Comparison of ENCODE assay signal across 7 cellular contexts in the genomic region with DNA sequence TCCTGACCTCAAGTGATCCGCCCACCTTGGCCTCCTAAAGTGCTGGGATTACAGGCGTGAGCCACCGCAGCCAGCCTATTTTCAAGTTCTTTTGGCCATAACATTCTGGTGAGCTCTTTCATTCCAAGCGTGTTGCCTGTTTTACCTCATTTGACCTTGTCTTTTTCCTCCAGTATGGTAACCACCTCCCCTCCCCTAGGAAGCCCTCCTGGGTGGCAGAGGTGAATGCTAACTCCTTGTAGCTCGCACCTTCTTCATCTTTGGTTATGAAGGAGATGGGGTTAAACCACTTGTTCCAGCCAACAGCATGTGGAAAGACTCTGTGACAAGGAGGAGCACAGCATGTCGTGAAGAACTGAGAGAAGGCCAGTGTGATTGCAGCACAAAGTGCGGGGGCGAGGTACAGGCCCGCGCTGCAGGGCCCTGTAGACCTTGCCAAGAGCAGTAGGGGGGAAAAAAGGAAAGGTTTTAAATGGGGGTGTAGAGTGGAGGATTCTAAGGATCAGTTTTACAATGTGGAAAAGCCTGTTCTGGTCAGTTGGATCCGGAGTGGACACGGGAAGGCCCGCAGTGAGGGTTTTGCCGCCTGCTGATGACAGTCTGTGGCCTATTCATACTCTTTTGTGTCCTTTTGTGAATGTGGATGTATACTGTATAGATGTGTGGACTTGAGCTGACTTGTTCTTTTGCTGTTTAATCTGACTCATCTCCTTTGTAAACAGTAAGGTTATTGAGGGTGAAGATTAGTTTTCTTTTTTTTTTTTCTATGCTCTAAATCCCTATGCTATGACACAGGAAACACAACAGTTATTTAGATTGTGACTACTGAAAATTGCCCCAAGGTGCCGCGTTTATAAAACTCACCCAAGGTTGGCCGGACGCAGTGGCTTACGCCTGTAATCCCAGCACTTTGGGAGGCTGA. TPM values are rescaled to one million over a fixed set of nuclear protein-coding genes. Genes with fewer than 3 reads are reported as not detected.
A peak's percentile ranks its signal among the peaks of the same experiment; 100 is the strongest.
DNase-seq lines count a peak whose midpoint lies in the region; ATAC-seq, FAIRE-seq and TF ChIP-seq lines count a peak whose summit lies in the region.

No MANE protein-coding gene starts in this region.

- peaks cover 4 to 5% of the 10 kb centered on the region in 2 experiments; a peak in 3 of 4 replicates for H3K79me1 ChIP-seq in IMR-90 (ENCODE audit: low read depth in 1 of 2, low read length in 2 of 2)

- dilution Hi-C loops in IMR-90 (cut with HindIII; ENCODE audit: low sequenced_read_pairs, unreplicated experiment) = no loop called here

- no peaks in the 10 kb centered on the region; the same call in 1 of the 2 replicates for H3K36me3 ChIP-seq in IMR-90 (ENCODE audit: control insufficient read depth, insufficient read depth, low read length)
- peaks cover 4% of the 10 kb centered on the region; the same call in 1 of the 3 replicates for H3K36me3 ChIP-seq in K562 (ENCODE audit: control insufficient read depth, insufficient read depth, low read length)
- peaks cover 5% of the 10 kb centered on the region for H3K36me3 ChIP-seq in upper lobe of right lung

- H3K79me2 ChIP-seq in K562 (ENCODE audit: control insufficient read depth, insufficient read depth, low read length) = peaks cover under 1% of the 10 kb centered on the region; the same call in 1 of the 3 replicates

- TF ChIP-seq RAD21 in IMR-90 (IDR thresholded peaks at IDR 0.05; ENCODE audit: low read length) = no peak
- no peak for TF ChIP-seq RAD21 in K562 (CRISPR knock-in tag; conservative IDR thresholded peaks at IDR 0.05 in 1 of 2, IDR thresholded peaks at IDR 0.05 in 1 of 2)

- no peaks in the 10 kb centered on the region for H3K9me3 Mint-ChIP-seq in activated naive CD4-positive, alpha-beta T cell treated with anti-CD3 and anti-CD28 coated beads for 36 hours

- H3K36me3 Mint-ChIP-seq in activated naive CD4-positive, alpha-beta T cell treated with anti-CD3 and anti-CD28 coated beads for 36 hours (ENCODE audit: low read depth) = no peaks in the 10 kb centered on the region

- POLR2A ChIA-PET in IMR-90 (lab: Charles Lee; ENCODE audit: unreplicated experiment) (interaction anchor here (0.6 kb wide), 1 partner anchor 33 kb away, joined by 3 read pairs; the partner anchor contains the start of gene HNRNPR), K562 (lab: Yijun Ruan, JAX) (interaction anchor here (0.7 to 1.6 kb wide), 4 partner anchors 9 to 106 kb away, joined by 3 to 7 read pairs (median 4); partner anchors contain the start of gene HNRNPR)

- H4K20me1 ChIP-seq in IMR-90 (ENCODE audit: insufficient read depth, low read length) (peaks cover 6% of the 10 kb centered on the region; the same call in 1 of the 2 replicates), K562 (replicated peaks; ENCODE audit: control insufficient read depth, insufficient read depth, low read length) (no peaks in the 10 kb centered on the region)

- peak overlapping the region; percentile 90 for H3K14ac ChIP-seq in IMR-90 (replicated peaks; ENCODE audit: low read depth, low read length)

- 67% methylated on average over 12 of the region's 19 CpGs; no CpG with 5 or more reads in 1 of the 2 experiments for WGBS in IMR-90 (ENCODE audit: extremely low coverage in 2 of 2, insufficient read length in 1 of 2), 2 experiments
- 38% methylated on average over 19 of the region's 19 CpGs for WGBS in K562 (ENCODE audit: insufficient coverage, low coverage, missing lambda C conversion rate)

- H3K27me3 Mint-ChIP-seq in activated naive CD4-positive, alpha-beta T cell treated with anti-CD3 and anti-CD28 coated beads for 36 hours (ENCODE audit: low read depth) = no peaks in the 10 kb centered on the region

- H3K27ac ChIP-seq in IMR-90 (ENCODE audit: insufficient read depth, low read length) = peak overlapping the region; percentile 77
- peak overlapping the region; percentile 57 for H3K27ac ChIP-seq in K562 (ENCODE audit: extremely low read depth, low read depth, low read length)
- H3K27ac ChIP-seq in upper lobe of right lung = peak overlapping the region; percentile 66

- CTCF ChIA-PET in IMR-90 (lab: Yijun Ruan, JAX) (interaction anchor here (0.5 to 1.6 kb wide), 5 partner anchors 18 to 1223 kb away, joined by 3 to 7 read pairs (median 5); no protein-coding TSS in a partner anchor), K562 (lab: Yijun Ruan, JAX; ENCODE audit: low intra/inter-chr PET ratio) (no interaction called here)
- CTCF ChIA-PET in activated naive CD4-positive, alpha-beta T cell treated with anti-CD3 and anti-CD28 coated beads for 36 hours (lab: Charles Lee) = interaction anchor here (0.7 kb wide), 1 partner anchor 19 kb away, joined by 3 read pairs; no protein-coding TSS in a partner anchor

- peak; percentile 42; the same call in 1 of the 2 replicates for TF ChIP-seq EP300 in K562 (IDR thresholded peaks at IDR 0.05; ENCODE audit: low read length)

- peak overlapping the region; percentile 74 for H4K5ac ChIP-seq in IMR-90 (ENCODE audit: low read depth, low read length)

- H2BK20ac ChIP-seq in IMR-90 (ENCODE audit: low read depth, low read length) = peak overlapping the region; percentile 95

- H2BK120ac ChIP-seq in IMR-90 (ENCODE audit: low read depth, low read length) = peak overlapping the region; percentile 95

- H2AFZ ChIP-seq in IMR-90 (replicated peaks; ENCODE audit: low read length, poor library complexity) (peak overlapping the region; percentile 73), K562 (ENCODE audit: low read depth, low read length) (peak overlapping the region; percentile 81)

- H3K56ac ChIP-seq in IMR-90 (ENCODE audit: extremely low read depth, insufficient read depth, low read length) = peak overlapping the region; percentile 14; the same call in 1 of the 2 replicates

- DNase-seq in IMR-90 = peak; percentile 90
- DNase-seq in K562 (ENCODE audit: extremely low read depth in 1 of 4, low spot score in 3 of 4) = peak; percentile 39 to 67 (median 53)
- DNase-seq in left lobe of liver (ENCODE audit: low spot score) = no peak
- no peak for DNase-seq in upper lobe of right lung
- DNase-seq in activated naive CD4-positive, alpha-beta T cell treated with anti-CD3 and anti-CD28 coated beads for 36 hours = no peak

- no peaks in the 10 kb centered on the region for H3K4me1 Mint-ChIP-seq in activated naive CD4-positive, alpha-beta T cell treated with anti-CD3 and anti-CD28 coated beads for 36 hours (ENCODE audit: low read depth)

- intact Hi-C loops in IMR-90 (cut with micrococcal nuclease) (no loop called here), K562 (cut with micrococcal nuclease) (no loop called here), upper lobe of right lung (cut with DNase I) (no loop called here)
- intact Hi-C loops in activated naive CD4-positive, alpha-beta T cell treated with anti-CD3 and anti-CD28 coated beads for 36 hours (cut with micrococcal nuclease) = no loop called here

- peak overlapping the region; percentile 98 for H2AK5ac ChIP-seq in IMR-90 (ENCODE audit: low read depth, low read length)

- H3K4ac ChIP-seq in IMR-90 (ENCODE audit: low read depth, low read length) = peak overlapping the region; percentile 87

- FAIRE-seq in K562 (lab: Jason Lieb, UNC) = peak; percentile 90

- H3K4me3 ChIP-seq in IMR-90 (ENCODE audit: insufficient read depth, low read depth, low read length) (no peak overlapping the region), K562 (no peak overlapping the region), upper lobe of right lung (no peak overlapping the region)

- TF ChIP-seq POLR2A in IMR-90 (IDR thresholded peaks at IDR 0.05; ENCODE audit: low read depth, low read length) = no peak
- TF ChIP-seq POLR2A in K562 (conservative IDR thresholded peaks at IDR 0.05) = no peak

- peak overlapping the region; percentile 23 to 78; a peak in 3 of 4 replicates for H4K8ac ChIP-seq in IMR-90 (ENCODE audit: low read depth in 2 of 2, low read length in 2 of 2)

- H4K91ac ChIP-seq in IMR-90 (ENCODE audit: insufficient read depth, low read depth, low read length) = peak overlapping the region; percentile 92

- H3K9me3 ChIP-seq in IMR-90 (ENCODE audit: control insufficient read depth, insufficient read depth, low read length) (no peaks in the 10 kb centered on the region), K562 (replicated peaks; ENCODE audit: control insufficient read depth, insufficient read depth, low read depth, low read length) (no peaks in the 10 kb centered on the region), upper lobe of right lung (no peaks in the 10 kb centered on the region)

- H3K27me3 ChIP-seq in IMR-90 (ENCODE audit: control insufficient read depth, insufficient read depth, low read length) = no peaks in the 10 kb centered on the region
- no peaks in the 10 kb centered on the region for H3K27me3 ChIP-seq in K562 (ENCODE audit: control insufficient read depth in 2 of 2, insufficient read depth in 2 of 2, low read length in 2 of 2)
- H3K27me3 ChIP-seq in upper lobe of right lung = no peaks in the 10 kb centered on the region

- H3K23ac ChIP-seq in IMR-90 (ENCODE audit: low read depth, low read length) = peak overlapping the region; percentile 85

- H3K27ac Mint-ChIP-seq in activated naive CD4-positive, alpha-beta T cell treated with anti-CD3 and anti-CD28 coated beads for 36 hours = no peak overlapping the region

- in situ Hi-C loops in IMR-90 (cut with MboI; ENCODE audit: low sequenced_read_pairs) (no loop called here), K562 (cut with MboI) (no loop called here)

- H3K9me1 ChIP-seq in IMR-90 (ENCODE audit: insufficient read depth, low read length) (peaks cover 4% of the 10 kb centered on the region), K562 (ENCODE audit: control insufficient read depth, insufficient read depth, low read length) (no peaks in the 10 kb centered on the region)

- H3K9ac ChIP-seq in IMR-90 (ENCODE audit: low read depth, low read length) (peak overlapping the region; percentile 19; the same call in 1 of the 2 replicates), K562 (ENCODE audit: insufficient read depth in 1 of 2, low read depth in 2 of 2, low read length in 2 of 2) (peak overlapping the region; percentile 32 to 51; a peak in 2 of 4 replicates)

- H3K4me2 ChIP-seq in IMR-90 (ENCODE audit: low read depth, low read length) (no peak overlapping the region), K562 (ENCODE audit: insufficient read depth, low read length) (peak overlapping the region; percentile 68)

- TF ChIP-seq CTCF in IMR-90 (conservative IDR thresholded peaks at IDR 0.05; ENCODE audit: low read depth, low read length) = no peak
- no peak for TF ChIP-seq CTCF in K562 (IDR thresholded peaks at IDR 0.05 in 2 of 3, conservative IDR thresholded peaks at IDR 0.05 in 1 of 3; ENCODE audit: insufficient read depth in 2 of 3, low read depth in 1 of 3, low read length in 3 of 3)
- TF ChIP-seq CTCF in upper lobe of right lung (IDR thresholded peaks at IDR 0.05) = no peak

- peak overlapping the region; percentile 86 for H3K18ac ChIP-seq in IMR-90 (ENCODE audit: low read depth, low read length)

- ATAC-seq in IMR-90 (ENCODE audit: low read depth) (peak; percentile 96), K562 (peak; percentile 82), left lobe of liver (peak; percentile 39), upper lobe of right lung (peak; percentile 58), GM21786 (IDR thresholded peaks at IDR 0.05; ENCODE audit: unreplicated experiment) (no peak), GM18519 (IDR thresholded peaks at IDR 0.05; ENCODE audit: low FRiP score, unreplicated experiment) (no peak)

- BruUV-seq in IMR-90 (replicated peaks; lab: Mats Ljungman, UMichigan) (no TSS peak), K562 (replicated peaks; lab: Mats Ljungman, UMichigan) (no TSS peak)

- H3K4me3 Mint-ChIP-seq in activated naive CD4-positive, alpha-beta T cell treated with anti-CD3 and anti-CD28 coated beads for 36 hours = no peak overlapping the region

- H2BK5ac ChIP-seq in IMR-90 (ENCODE audit: low read depth, low read length, poor library complexity, severe bottlenecking) = peak overlapping the region; percentile 96

- H3K4me1 ChIP-seq in IMR-90 (ENCODE audit: control insufficient read depth, insufficient read depth, low read length) (peaks cover 5% of the 10 kb centered on the region), K562 (replicated peaks in 1 of 2; ENCODE audit: control insufficient read depth in 2 of 2, insufficient read depth in 2 of 2, low read length in 2 of 2) (peaks cover 13 to 23% of the 10 kb centered on the region in 2 experiments), upper lobe of right lung (no peaks in the 10 kb centered on the region)

- H2AK9ac ChIP-seq in IMR-90 (replicated peaks; ENCODE audit: low read depth, low read length, poor library complexity) = peak overlapping the region; percentile 56

- peak overlapping the region; percentile 83; the same call in 2 of the 3 replicates for H2BK15ac ChIP-seq in IMR-90 (ENCODE audit: low read depth, low read length)

RNA-seq across cellular contexts. Expression of gene ZNF436, which starts 7.5 kb away (rescaled TPM):
- total RNA-seq in IMR-90 (2012; rRNA removed) = 14.3 and 15.8 TPM in 2 replicates
- 3.7 and 5.3 TPM in 2 replicates for polyA plus RNA-seq in IMR-90 (2012; rRNA removed)
- 1.0 and 1.7 TPM in 2 replicates for polyA plus RNA-seq in IMR-90 (2012; cell fraction: cytosol; rRNA removed)
- polyA plus RNA-seq in IMR-90 (2012; cell fraction: nucleus; rRNA removed; ENCODE audit: low replicate concordance) = 1.1 and 6.8 TPM in 2 replicates
- total RNA-seq in K562 (2011; cell fraction: chromatin; rRNA removed; ENCODE audit: low replicate concordance) = 10.7 and 18.5 TPM in 2 replicates
- 8.7 and 9.7 TPM in 2 replicates for total RNA-seq in K562 (2011; cell fraction: nucleolus; rRNA removed)
- total RNA-seq in K562 (2011; cell fraction: nucleoplasm; rRNA removed) = 11.4 and 13.0 TPM in 2 replicates
- 6.2 and 7.0 TPM in 2 replicates for total RNA-seq in K562 (2014; rRNA removed)
- 8.3 and 9.4 TPM in 2 replicates for total RNA-seq in K562 (2014; rRNA removed; fragmentation: Illumina TruSeq; extraction: Trizol)
- 11.3 and 11.9 TPM in 2 replicates for total RNA-seq in K562 (2015; rRNA removed; fragmentation: Illumina TruSeq; extraction: Trizol)
- total RNA-seq in K562 (2021) = 6.9 and 7.4 TPM in 2 replicates
- polyA plus RNA-seq in K562 (2011; rRNA removed) = 8.0 and 9.7 TPM in 2 replicates
- polyA plus RNA-seq in K562 (2011; cell fraction: cytosol; rRNA removed) = 2.4 and 6.8 TPM in 2 replicates
- polyA plus RNA-seq in K562 (2011; cell fraction: nucleus; rRNA removed) = 9.0 and 14.4 TPM in 2 replicates
- 4.6 and 5.2 TPM in 2 replicates for polyA plus RNA-seq in K562 (2012)
- 6.8 and 7.3 TPM in 2 replicates for polyA plus RNA-seq in K562 (2014; fragmentation: Illumina TruSeq; extraction: Trizol)
- 1 to 10 TPM; 2.1 to 3.3 TPM for polyA plus RNA-seq in K562 (2014; fragmentation: Nextera tagmentation; extraction: Ambion mirVana)
- 3.8 and 4.5 TPM in 2 replicates for polyA plus RNA-seq in K562 (2014; rRNA removed)
- 18.1 and 28.7 TPM in 2 replicates for polyA minus RNA-seq in K562 (2011; rRNA and poly(A)+ RNA removed)
- polyA minus RNA-seq in K562 (2011; cell fraction: cytosol; rRNA and poly(A)+ RNA removed) = 7.3 and 7.8 TPM in 2 replicates
- polyA minus RNA-seq in K562 (2011; cell fraction: nucleus; rRNA and poly(A)+ RNA removed) = 7.9 and 17.7 TPM in 2 replicates
- 3.7 TPM for total RNA-seq in left lobe of liver
- 10.9 TPM for total RNA-seq in upper lobe of right lung
- 1 to 10 TPM; 3.3 to 3.5 TPM for total RNA-seq in activated naive CD4-positive, alpha-beta T cell treated with anti-CD3 and anti-CD28 coated beads for 36 hours

RNA-seq across cellular contexts. Expression of gene HNRNPR, which starts 33.1 kb away (rescaled TPM):
- total RNA-seq in IMR-90 (2012; rRNA removed) (99.7 and 152 TPM in 2 replicates), K562 (2014; rRNA removed) (212 and 244 TPM in 2 replicates), K562 (2014; rRNA removed; fragmentation: Illumina TruSeq; extraction: Trizol) (301 and 338 TPM in 2 replicates), K562 (2015; rRNA removed; fragmentation: Illumina TruSeq; extraction: Trizol) (321 and 351 TPM in 2 replicates), K562 (2021) (238 and 253 TPM in 2 replicates), left lobe of liver (32.2 TPM), upper lobe of right lung (85.2 TPM)
- polyA plus RNA-seq in IMR-90 (2012; rRNA removed) (107 and 111 TPM in 2 replicates), K562 (2011; rRNA removed) (270 and 360 TPM in 2 replicates), K562 (2014; fragmentation: Illumina TruSeq; extraction: Trizol) (318 and 372 TPM in 2 replicates), K562 (2014; fragmentation: Nextera tagmentation; extraction: Ambion mirVana) (10 to 100 TPM; 80.9 to 93.4 TPM), K562 (2014; rRNA removed) (321 and 349 TPM in 2 replicates)
- polyA plus RNA-seq in IMR-90 (2012; cell fraction: cytosol; rRNA removed) = 30.2 and 57.0 TPM in 2 replicates
- polyA plus RNA-seq in IMR-90 (2012; cell fraction: nucleus; rRNA removed; ENCODE audit: low replicate concordance) = 14.3 and 62.0 TPM in 2 replicates
- 99.0 and 265 TPM in 2 replicates for total RNA-seq in K562 (2011; cell fraction: chromatin; rRNA removed; ENCODE audit: low replicate concordance)
- 46.7 and 67.2 TPM in 2 replicates for total RNA-seq in K562 (2011; cell fraction: nucleolus; rRNA removed)
- total RNA-seq in K562 (2011; cell fraction: nucleoplasm; rRNA removed) = 120 and 158 TPM in 2 replicates
- 81.4 and 163 TPM in 2 replicates for polyA plus RNA-seq in K562 (2011; cell fraction: cytosol; rRNA removed)
- 58.1 and 89.0 TPM in 2 replicates for polyA plus RNA-seq in K562 (2011; cell fraction: nucleus; rRNA removed)
- polyA plus RNA-seq in K562 (2012) = 153 and 259 TPM in 2 replicates
- polyA minus RNA-seq in K562 (2011; rRNA and poly(A)+ RNA removed) = 270 and 312 TPM in 2 replicates
- 94.9 and 109 TPM in 2 replicates for polyA minus RNA-seq in K562 (2011; cell fraction: cytosol; rRNA and poly(A)+ RNA removed)
- 78.8 and 184 TPM in 2 replicates for polyA minus RNA-seq in K562 (2011; cell fraction: nucleus; rRNA and poly(A)+ RNA removed)
- total RNA-seq in activated naive CD4-positive, alpha-beta T cell treated with anti-CD3 and anti-CD28 coated beads for 36 hours = 100 to 1,000 TPM; 203 to 208 TPM

RNA-seq across cellular contexts. Expression of gene TCEA3, which starts 47.4 kb away (rescaled TPM):
- total RNA-seq in IMR-90 (2012; rRNA removed) (3.0 and 3.3 TPM in 2 replicates), K562 (2014; rRNA removed) (0.33 and 0.54 TPM in 2 replicates), K562 (2014; rRNA removed; fragmentation: Illumina TruSeq; extraction: Trizol) (0.45 and 0.51 TPM in 2 replicates), K562 (2015; rRNA removed; fragmentation: Illumina TruSeq; extraction: Trizol) (0.34 and 0.36 TPM in 2 replicates), K562 (2021) (0.49 and 0.55 TPM in 2 replicates), left lobe of liver (70.9 TPM), upper lobe of right lung (39.4 TPM)
- polyA plus RNA-seq in IMR-90 (2012; rRNA removed) (5.4 and 6.3 TPM in 2 replicates), K562 (2011; rRNA removed) (0.34 and 0.54 TPM in 2 replicates), K562 (2014; fragmentation: Illumina TruSeq; extraction: Trizol) (0.16 and 0.66 TPM in 2 replicates), K562 (2014; fragmentation: Nextera tagmentation; extraction: Ambion mirVana) (under 1 TPM; 0.03 to 0.10 TPM), K562 (2014; rRNA removed) (0.13 and 0.80 TPM in 2 replicates)
- polyA plus RNA-seq in IMR-90 (2012; cell fraction: cytosol; rRNA removed) = 3.4 and 5.3 TPM in 2 replicates
- polyA plus RNA-seq in IMR-90 (2012; cell fraction: nucleus; rRNA removed; ENCODE audit: low replicate concordance) = 6.6 and 11.2 TPM in 2 replicates
- total RNA-seq in K562 (2011; cell fraction: chromatin; rRNA removed; ENCODE audit: low replicate concordance) = 0.86 and 1.4 TPM in 2 replicates
- total RNA-seq in K562 (2011; cell fraction: nucleolus; rRNA removed) = 0.67 and 1.4 TPM in 2 replicates
- total RNA-seq in K562 (2011; cell fraction: nucleoplasm; rRNA removed) = 0.66 and 0.84 TPM in 2 replicates
- polyA plus RNA-seq in K562 (2011; cell fraction: cytosol; rRNA removed) = 0.19 and 0.45 TPM in 2 replicates
- polyA plus RNA-seq in K562 (2011; cell fraction: nucleus; rRNA removed) = 0.81 and 0.90 TPM in 2 replicates
- polyA plus RNA-seq in K562 (2012) = 0.49 and 0.76 TPM in 2 replicates
- polyA minus RNA-seq in K562 (2011; rRNA and poly(A)+ RNA removed) = 0.25 and 0.27 TPM in 2 replicates
- not detected in 2 replicates for polyA minus RNA-seq in K562 (2011; cell fraction: cytosol; rRNA and poly(A)+ RNA removed)
- 0.27 and 0.56 TPM in 2 replicates for polyA minus RNA-seq in K562 (2011; cell fraction: nucleus; rRNA and poly(A)+ RNA removed)
- 10 to 100 TPM; 13.7 to 15.3 TPM for total RNA-seq in activated naive CD4-positive, alpha-beta T cell treated with anti-CD3 and anti-CD28 coated beads for 36 hours

Comparison
In these comparisons a context has a peak if more than half of its experiments do, and no peak if none do; other contexts are left out.
1. ATAC-seq: peak in IMR-90 (single experiment), K562 (single experiment), left lobe of liver (single experiment) and upper lobe of right lung (single experiment); none in GM21786 (single experiment) and GM18519 (single experiment).
2. DNase-seq: peak in IMR-90 (single experiment) and K562 (4 of 4); none in left lobe of liver (single experiment), upper lobe of right lung (single experiment) and activated naive CD4-positive, alpha-beta T cell treated with anti-CD3 and anti-CD28 coated beads for 36 hours (single experiment).
3. Peak in every context shown above with its lines, with median percentiles within 50 percentile points of each other: H3K27ac ChIP-seq.